11 cellular contexts compared by ENCODE assay signal in the genomic region with DNA sequence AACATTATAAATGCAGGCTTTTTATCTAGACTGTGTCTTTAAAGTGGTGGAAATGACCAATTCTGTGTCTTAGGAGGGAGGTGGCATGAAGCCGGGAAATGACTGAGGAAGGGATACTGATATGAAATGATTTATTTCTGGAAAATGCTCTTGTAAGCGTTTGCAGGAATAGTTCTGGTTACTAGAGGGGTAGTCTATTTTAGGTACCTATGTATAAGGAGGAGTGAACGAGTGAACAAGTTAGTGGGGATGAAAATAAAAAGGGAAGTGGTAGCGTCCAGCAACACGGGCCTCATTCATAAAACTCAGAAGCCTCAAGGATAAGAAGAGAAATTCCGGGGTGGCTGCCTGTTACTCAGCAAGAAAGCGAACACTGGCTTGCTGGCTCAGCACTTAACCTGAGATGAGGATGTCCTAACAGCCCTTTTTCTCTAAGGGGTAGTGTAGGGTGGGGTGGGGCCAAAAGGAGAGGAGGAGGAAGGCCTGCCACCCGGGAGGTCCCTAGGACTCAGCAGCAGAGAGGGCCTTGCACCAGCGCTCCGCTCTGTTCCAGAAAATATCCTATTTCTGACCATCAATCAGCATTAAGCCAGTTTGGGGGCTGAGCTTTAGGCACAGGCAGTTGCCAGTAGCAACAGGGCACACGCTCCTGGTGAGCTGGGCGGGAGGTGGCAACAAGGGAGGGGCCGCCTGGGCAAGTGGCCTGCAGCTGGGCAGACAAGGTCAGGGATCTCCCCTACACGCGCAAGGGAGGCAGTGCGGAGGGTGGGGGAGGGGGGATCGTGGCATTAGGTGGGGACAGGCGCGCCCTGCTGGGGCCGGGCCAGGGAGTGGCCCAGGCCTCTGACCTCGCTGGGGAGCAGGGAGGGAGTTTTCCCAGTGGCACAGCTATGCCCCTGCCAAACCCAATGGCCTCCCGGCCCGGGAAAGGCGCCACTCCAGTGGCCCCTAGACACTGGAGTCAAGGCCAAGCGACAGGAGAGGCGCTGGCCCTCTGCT.
DNase-seq lines count a peak whose midpoint lies in the region; ATAC-seq, FAIRE-seq and TF ChIP-seq lines count a peak whose summit lies in the region.
"Had no signal": no experiment of that assay in that cellular context is flagged by ENCODE, and none has a peak within 500 bp of the region (broad histone marks: within the 10 kb centered on the region; RNA-seq: fewer than 3 reads in every experiment).

No MANE protein-coding gene starts in this region.

- H3K4me2 ChIP-seq in A549 (peak overlapping the region; percentile 97), HepG2 (ENCODE audit: low read depth, low read length) (no peak overlapping the region)

- POLR2A ChIA-PET in A549 (lab: Yijun Ruan, JAX), result interaction anchor here (1.2 to 1.6 kb wide), 2 partner anchors 61 to 71 kb away, joined by 3 to 8 read pairs; no protein-coding TSS in a partner anchor
- POLR2A ChIA-PET in HepG2 (lab: Yijun Ruan, JAX), result no interaction called here

- TF ChIP-seq POLR2A in A549 (IDR thresholded peaks at IDR 0.05; ENCODE audit: low read length) (no peak; the same call in 1 of the 2 replicates), HepG2 (IDR thresholded peaks at IDR 0.05; ENCODE audit: insufficient read depth in 1 of 2, low read depth in 2 of 2, low read length in 2 of 2) (no peak), lower leg skin (IDR thresholded peaks at IDR 0.05) (no peak)

- TF ChIP-seq CTCF in A549 (IDR thresholded peaks at IDR 0.05) (no peak), HepG2 (CRISPR knock-in tag; IDR thresholded peaks at IDR 0.05) (no peak), lower leg skin (IDR thresholded peaks at IDR 0.05) (no peak)

- H3K9me3 ChIP-seq in A549, result no peaks in the 10 kb centered on the region
- no peaks in the 10 kb centered on the region for H3K9me3 ChIP-seq in HepG2 (ENCODE audit: low read length)

- H3K79me2 ChIP-seq in HepG2 (ENCODE audit: insufficient read depth, low read length), result no peaks in the 10 kb centered on the region

- H3K27me3 ChIP-seq in HepG2 (ENCODE audit: control insufficient read depth in 1 of 2, insufficient read depth in 2 of 2, low read length in 2 of 2), result 0 out of 5 replicates have a peak, but pooled peaks cover 0 to 3% of the 10 kb centered on the region in 2 experiments

- TF ChIP-seq EP300 in A549 (IDR thresholded peaks at IDR 0.05) (no peak), HepG2 (IDR thresholded peaks at IDR 0.05; ENCODE audit: low read depth in 2 of 2, low read length in 2 of 2) (no peak), HepG2 (CRISPR knock-in tag; IDR thresholded peaks at IDR 0.05; ENCODE audit: borderline replicate concordance) (no peak)

- H3K27ac ChIP-seq in A549, result peak overlapping the region; percentile 89 to 98
- no peak overlapping the region for H3K27ac ChIP-seq in HepG2 (ENCODE audit: extremely low read length, insufficient read depth, low read length)

- peak; percentile 75 to 82 for ATAC-seq in A549
- ATAC-seq in HepG2, result peak; percentile 23; the same call in 2 of the 3 replicates
- no peak for ATAC-seq in GM21576 (IDR thresholded peaks at IDR 0.05; ENCODE audit: unreplicated experiment)
- ATAC-seq: stimulated activated naive CD8-positive, alpha-beta T cell treated with anti-CD3 and anti-CD28 coated beads, Interleukin-15, amount 100 ng/mL, for 72 hours had no signal

- in situ Hi-C loops in HepG2 (cut with HindIII; ENCODE audit: extremely low pct_ligation_motif_present, low pct_unique_long_range_greater_than_20kb), result no loop called here

- H3K4me1 ChIP-seq in A549, result peaks cover 47% of the 10 kb centered on the region
- no peaks in the 10 kb centered on the region for H3K4me1 ChIP-seq in HepG2 (ENCODE audit: insufficient read depth, low read length)

- H3K9ac ChIP-seq in HepG2 (ENCODE audit: insufficient read depth, low read depth, low read length), result no peak overlapping the region

- FAIRE-seq in A549 (lab: Jason Lieb, UNC) (no peak), HepG2 (lab: Jason Lieb, UNC) (no peak)
- FAIRE-seq: H54 had no signal

- H2AFZ ChIP-seq in HepG2 (ENCODE audit: low read length), result no peak overlapping the region

- 30% methylated on average over 20 of the region's 26 CpGs for WGBS in A549 (ENCODE audit: missing lambda C conversion rate)
- 36% methylated on average over 19 of the region's 26 CpGs for WGBS in HepG2 (ENCODE audit: low lambda C conversion rate)
- WGBS in lower leg skin, 2 donors, result 49 to 50% methylated on average over 18 to 22 of the region's 26 CpGs

- H3K4me3 ChIP-seq in A549, result peak overlapping the region; percentile 74
- H3K4me3 ChIP-seq in HepG2 (replicated peaks in 1 of 3; ENCODE audit: insufficient read depth in 1 of 3, low read depth in 2 of 3, low read length in 3 of 3), result no peak overlapping the region
- no peak overlapping the region for H3K4me3 ChIP-seq in lower leg skin (ENCODE audit: low read depth, poor library complexity, severe bottlenecking)

- H3K36me3 ChIP-seq in HepG2 (replicated peaks in 1 of 2; ENCODE audit: control insufficient read depth in 1 of 2, insufficient read depth in 2 of 2, low read length in 2 of 2), result no peaks in the 10 kb centered on the region

- DNase-seq in A549 (ENCODE audit: low read depth in 1 of 2, low spot score in 1 of 2), result peak; percentile 34 to 81
- DNase-seq in MV-4-11 (lab: John Stamatoyannopoulos, UW), result peak; percentile 7
- peak; percentile 65 for DNase-seq in ecto neural progenitor cell (ENCODE audit: low spot score)
- no peak for DNase-seq in HepG2 (ENCODE audit: low spot score)
- no peak for DNase-seq in RKO (ENCODE audit: low spot score)
- DNase-seq in NCI-H2107 treated with DMSO at 0.1 percent for 48 hours (lab: John Stamatoyannopoulos, UW; ENCODE audit: unreplicated experiment), result no peak
- no peak for DNase-seq in lower leg skin (ENCODE audit: low spot score in 2 of 2)
- DNase-seq: CD4-positive, CD25-positive, alpha-beta regulatory T cell; stimulated activated naive CD8-positive, alpha-beta T cell treated with anti-CD3 and anti-CD28 coated beads, Interleukin-15, amount 100 ng/mL, for 72 hours had no signal

- intact Hi-C loops in HepG2 (cut with micrococcal nuclease; ENCODE audit: unreplicated experiment) (no loop called here), lower leg skin (cut with DNase I; ENCODE audit: low total_unique reads) (no loop called here)

- TF ChIP-seq RAD21 in A549 (conservative IDR thresholded peaks at IDR 0.05 in 1 of 2, IDR thresholded peaks at IDR 0.05 in 1 of 2), result no peak; a peak in 1 of 5 replicates
- no peak for TF ChIP-seq RAD21 in HepG2 (CRISPR knock-in tag; IDR thresholded peaks at IDR 0.05)

- BruUV-seq in HepG2 (replicated peaks; lab: Mats Ljungman, UMichigan), result no TSS peak

- no peaks in the 10 kb centered on the region for H4K20me1 ChIP-seq in HepG2 (ENCODE audit: insufficient read depth, low read length)

- CTCF ChIA-PET in A549 (lab: Yijun Ruan, JAX), result interaction anchor here (1.3 to 5.0 kb wide), 3 partner anchors 25 to 580 kb away, joined by 4 to 48 read pairs (median 35); no protein-coding TSS in a partner anchor
- CTCF ChIA-PET in HepG2 (lab: Yijun Ruan, JAX; ENCODE audit: low intra/inter-chr PET ratio, low total read pairs), result no interaction called here

TF ChIP-seq in A549, 52 proteins besides CTCF, POLR2A, EP300 and RAD21 (continues in another document):
- TF ChIP-seq SMC3 (IDR thresholded peaks at IDR 0.05), result no peak
- TF ChIP-seq RARB (CRISPR knock-in tag; IDR thresholded peaks at IDR 0.05), result no peak
- no peak for TF ChIP-seq RFX5 (IDR thresholded peaks at IDR 0.05)
- TF ChIP-seq JUN (IDR thresholded peaks at IDR 0.05), result 0 out of 5 replicates have a peak, but pooled peaks of 1 of the 2 experiments have one; percentile 24

TF ChIP-seq in HepG2, 621 proteins besides CTCF, POLR2A, EP300 and RAD21:
- TF ChIP-seq MAFK (conservative IDR thresholded peaks at IDR 0.05 in 1 of 2, IDR thresholded peaks at IDR 0.05 in 1 of 2; ENCODE audit: low read length in 2 of 2) (peak in 1 of 2 experiments; percentile 23; a peak in 1 of 4 replicates), KLF16 (CRISPR knock-in tag; IDR thresholded peaks at IDR 0.05) (no peak)
TF ChIP-seq in HepG2: peak in this region for 1.

Comparison
In these comparisons a context has a peak if more than half of its experiments do, and no peak if none do; other contexts are left out.
1. DNase-seq: peak in A549 (2 of 2), MV-4-11 (single experiment) and ecto neural progenitor cell (single experiment); none in HepG2 (single experiment), RKO (single experiment), NCI-H2107 treated with DMSO at 0.1 percent for 48 hours (single experiment) and lower leg skin (0 of 2).